Comparison of ENCODE assay signal across 10 cellular contexts in the genomic region with DNA sequence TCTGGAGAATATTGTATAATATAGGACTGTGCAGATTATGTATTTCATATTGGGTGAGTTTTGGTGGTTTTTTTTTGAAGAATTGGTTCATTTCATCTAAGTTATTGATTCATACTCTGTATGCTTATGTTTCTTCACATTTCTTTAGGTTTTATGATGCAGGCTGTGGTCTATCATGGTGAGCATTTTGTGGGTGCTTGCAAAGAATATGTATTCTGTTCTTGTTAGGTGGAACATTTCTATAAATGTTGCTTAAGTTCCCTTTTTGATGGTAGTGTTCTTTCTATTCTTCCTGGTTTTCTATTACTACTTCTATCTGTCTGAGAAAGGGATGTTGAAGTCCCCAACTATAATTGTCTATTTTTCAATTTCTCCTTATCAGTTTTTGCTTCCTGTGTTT.
"Had no signal": no experiment of that assay in that cellular context is flagged by ENCODE, and none has a peak within 500 bp of the region (broad histone marks: within the 10 kb centered on the region; RNA-seq: fewer than 3 reads in every experiment).

No MANE protein-coding gene starts in this region.

- H3K27me3 ChIP-seq: tibial artery had no signal

- H3K27ac ChIP-seq: tibial artery had no signal

- DNase-seq: activated B cell treated with CpG ODN at 0.5 μM for 24 hours; activated CD4-positive, alpha-beta T cell treated with anti-CD3 and anti-CD28 coated beads, Interleukin-2, amount 10 ng/mL, durations not matched to agents 24 days and 14 days; activated effector memory CD4-positive, alpha-beta T cell treated with anti-CD3 and anti-CD28 coated beads, Interleukin-2, amount 50 U/mL, for 16 hours; activated naive CD8-positive, alpha-beta T cell treated with anti-CD3 and anti-CD28 coated beads for 36 hours; endodermal cell; hippocampal formation; retina; stimulated activated CD4-positive, alpha-beta T cell treated with anti-CD3 and anti-CD28 coated beads, Interleukin-4, amount 100 ng/mL, for 4 hours; T-cell; tibial artery had no signal

- H3K4me3 Mint-ChIP-seq: activated B cell treated with CpG ODN at 0.5 μM for 24 hours; activated CD4-positive, alpha-beta T cell treated with anti-CD3 and anti-CD28 coated beads, Interleukin-2, amount 10 ng/mL, durations not matched to agents 24 days and 14 days; activated naive CD8-positive, alpha-beta T cell treated with anti-CD3 and anti-CD28 coated beads for 36 hours; endodermal cell; T-cell had no signal

- H3K36me3 ChIP-seq: tibial artery had no signal

- H3K4me3 ChIP-seq: tibial artery had no signal

- H3K9me3 Mint-ChIP-seq: activated B cell treated with CpG ODN at 0.5 μM for 24 hours; activated CD4-positive, alpha-beta T cell treated with anti-CD3 and anti-CD28 coated beads, Interleukin-2, amount 10 ng/mL, durations not matched to agents 24 days and 14 days; activated naive CD8-positive, alpha-beta T cell treated with anti-CD3 and anti-CD28 coated beads for 36 hours; endodermal cell had no signal

- H3K27me3 Mint-ChIP-seq: activated B cell treated with CpG ODN at 0.5 μM for 24 hours; activated CD4-positive, alpha-beta T cell treated with anti-CD3 and anti-CD28 coated beads, Interleukin-2, amount 10 ng/mL, durations not matched to agents 24 days and 14 days; activated naive CD8-positive, alpha-beta T cell treated with anti-CD3 and anti-CD28 coated beads for 36 hours; T-cell had no signal

- H3K27ac Mint-ChIP-seq: activated B cell treated with CpG ODN at 0.5 μM for 24 hours; activated CD4-positive, alpha-beta T cell treated with anti-CD3 and anti-CD28 coated beads, Interleukin-2, amount 10 ng/mL, durations not matched to agents 24 days and 14 days; activated naive CD8-positive, alpha-beta T cell treated with anti-CD3 and anti-CD28 coated beads for 36 hours; endodermal cell; T-cell had no signal

- H3K9me3 ChIP-seq: tibial artery had no signal
